Comparison of ENCODE assay signal across 9 cellular contexts in the genomic region with DNA sequence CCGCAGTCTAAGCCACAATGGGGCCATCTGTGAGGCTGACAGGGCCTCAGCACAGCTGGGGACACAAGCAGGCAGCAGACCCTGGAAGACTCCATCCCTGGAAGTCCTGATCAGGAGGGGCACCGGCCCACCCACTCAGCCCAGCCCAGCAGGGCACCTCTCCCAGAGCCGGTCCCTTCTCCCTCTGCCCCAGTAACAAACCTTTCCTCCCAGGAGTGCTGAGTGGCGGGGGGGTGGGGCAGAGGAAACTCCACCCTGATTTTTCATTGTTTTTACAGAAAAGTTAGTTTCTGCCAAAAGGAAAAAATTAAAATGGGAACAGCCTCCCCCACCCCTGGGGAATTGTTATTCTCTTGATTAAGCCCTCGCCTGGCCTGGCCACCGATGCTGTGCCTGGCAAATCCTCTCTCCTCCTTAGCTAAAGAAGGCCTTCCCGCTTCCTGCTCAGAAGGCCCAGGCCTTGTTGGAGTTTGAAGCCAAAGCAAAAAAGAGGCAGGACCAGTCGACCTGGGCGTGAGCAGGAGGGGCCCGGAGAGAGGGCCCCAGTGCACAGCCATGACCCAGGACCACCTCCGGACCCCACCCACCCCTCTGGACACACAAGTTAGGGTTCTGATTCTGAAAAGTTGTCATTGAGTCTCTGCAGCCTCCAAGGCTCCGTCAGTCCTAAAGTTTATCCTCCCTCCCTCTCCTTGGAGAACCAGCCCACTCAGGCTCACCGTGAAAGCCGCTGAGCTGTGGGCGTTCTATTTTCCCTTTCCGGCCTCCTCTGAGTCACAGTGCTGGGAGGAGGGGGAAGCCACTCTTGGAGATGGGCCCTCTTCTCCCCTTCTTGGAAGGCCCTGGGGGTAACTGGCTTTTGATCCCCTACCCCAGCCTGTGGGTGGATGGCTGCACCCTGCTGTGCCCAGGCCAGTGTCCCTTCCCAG.
DNase-seq lines count a peak whose midpoint lies in the region; ATAC-seq lines count a peak whose summit lies in the region.
"Had no signal": no experiment of that assay in that cellular context is flagged by ENCODE, and none has a peak within 500 bp of the region (broad histone marks: within the 10 kb centered on the region; RNA-seq: fewer than 3 reads in every experiment).

No MANE protein-coding gene starts in this region.

- H3K27ac ChIP-seq in SJSA1 = peak overlapping the region; percentile 63
- H3K27ac ChIP-seq: neutrophil had no signal

- no peak overlapping the region for H3K4me3 ChIP-seq in SJSA1

- no peaks in the 10 kb centered on the region for H3K27me3 ChIP-seq in SJSA1 (replicated peaks)

- H3K9me3 ChIP-seq in SJSA1 (replicated peaks) = no peaks in the 10 kb centered on the region
- H3K9me3 ChIP-seq: neutrophil had no signal

- H3K4me1 ChIP-seq in SJSA1 (replicated peaks) = peaks cover 39% of the 10 kb centered on the region

- ATAC-seq in GM18868 (IDR thresholded peaks at IDR 0.05; ENCODE audit: unreplicated experiment) (no peak), HG03342 (IDR thresholded peaks at IDR 0.05; ENCODE audit: unreplicated experiment) (no peak)

- DNase-seq in COLO829 (ENCODE audit: low spot score) = peak; percentile 63
- DNase-seq in SJSA1 (ENCODE audit: low read depth in 1 of 2, low spot score in 2 of 2) = peak; percentile 76 to 83
- DNase-seq in fibroblast of peridontal ligament (ENCODE audit: extremely low read depth) = peak; percentile 65
- DNase-seq in posterior cingulate gyrus = peak in 9 of 10 donors; percentile 29 to 94 (median 61)
- DNase-seq in stimulated activated CD4-positive, alpha-beta T cell treated with anti-CD3 and anti-CD28 coated beads, Interleukin-1b, Interleukin-23, amount 100 ng/mL, for 48 hours = no peak
- DNase-seq in activated T-cell treated with anti-CD3 and anti-CD28 coated beads for 4 hours = no peak

- intact Hi-C loops in posterior cingulate gyrus (cut with DNase I) = no loop called here

- no peaks in the 10 kb centered on the region for H3K36me3 ChIP-seq in SJSA1
- H3K36me3 ChIP-seq: neutrophil had no signal

Comparison
In these comparisons a context has a peak if more than half of its experiments do, and no peak if none do; other contexts are left out.
1. DNase-seq: peak in COLO829 (single experiment), SJSA1 (2 of 2), fibroblast of peridontal ligament (single experiment) and posterior cingulate gyrus (9 of 10); none in stimulated activated CD4-positive, alpha-beta T cell treated with anti-CD3 and anti-CD28 coated beads, Interleukin-1b, Interleukin-23, amount 100 ng/mL, for 48 hours (single experiment) and activated T-cell treated with anti-CD3 and anti-CD28 coated beads for 4 hours (single experiment).